13 cellular contexts compared by ENCODE assay signal in the genomic region with DNA sequence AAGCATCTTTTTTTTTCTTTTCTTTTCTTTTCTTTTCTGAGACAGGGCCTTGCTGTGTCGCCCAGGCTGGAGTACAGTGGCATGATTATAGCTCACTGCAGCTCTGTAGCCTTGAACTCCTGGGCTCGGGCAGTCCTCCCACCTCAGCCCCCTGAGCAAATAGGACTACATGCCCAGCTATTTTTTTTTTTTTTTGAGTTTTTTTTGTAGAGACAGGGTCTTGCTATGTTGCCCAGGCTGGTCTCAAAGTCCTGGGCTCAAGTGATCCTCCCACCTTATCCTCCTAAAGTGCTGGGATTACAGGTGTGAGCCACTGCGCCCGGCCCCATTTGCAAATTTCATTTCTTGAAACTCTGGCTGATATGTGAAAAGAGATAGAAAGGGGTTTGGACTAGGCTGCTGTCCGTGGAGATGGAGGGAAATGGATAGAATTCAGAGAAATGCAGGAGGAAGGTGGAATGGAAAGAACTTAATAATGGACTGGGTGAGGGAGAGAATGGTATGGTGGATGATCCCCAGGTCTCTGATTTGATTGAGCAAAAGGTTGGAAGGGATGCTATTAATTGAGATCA. TPM values are rescaled to one million over a fixed set of nuclear protein-coding genes. Genes with fewer than 3 reads are reported as not detected.
DNase-seq lines count a peak whose midpoint lies in the region; ATAC-seq and TF ChIP-seq lines count a peak whose summit lies in the region.
"Had no signal": no experiment of that assay in that cellular context is flagged by ENCODE, and none has a peak within 500 bp of the region (broad histone marks: within the 10 kb centered on the region; RNA-seq: fewer than 3 reads in every experiment).

No MANE protein-coding gene starts in this region.

- peak overlapping the region; percentile 28 to 90 (median 82) for H3K27ac Mint-ChIP-seq in CD4-positive, CD25-positive, alpha-beta regulatory T cell

- no peak for TF ChIP-seq POLR2A in IMR-90 (IDR thresholded peaks at IDR 0.05; ENCODE audit: low read depth, low read length)

- CTCF ChIA-PET in IMR-90 (lab: Yijun Ruan, JAX): no interaction called here
- CTCF ChIA-PET in mammary epithelial cell (lab: Charles Lee; ENCODE audit: low non-redundant PET): no interaction called here

- H3K27ac ChIP-seq in CD4-positive, CD25-positive, alpha-beta regulatory T cell (ENCODE audit: insufficient read depth, low read length, poor library complexity, severe bottlenecking): no peak overlapping the region
- H3K27ac ChIP-seq in IMR-90 (ENCODE audit: insufficient read depth, low read length) (no peak overlapping the region), mammary epithelial cell (ENCODE audit: insufficient read depth, low read depth, low read length) (no peak overlapping the region), trophoblast cell (ENCODE audit: low read depth, low read length) (no peak overlapping the region)
- H3K27ac ChIP-seq: dorsolateral prefrontal cortex had no signal

- H3K4me1 ChIP-seq in CD4-positive, CD25-positive, alpha-beta regulatory T cell (ENCODE audit: control insufficient read depth, insufficient read depth, low read length, poor library complexity, severe bottlenecking): peaks cover 39% of the 10 kb centered on the region
- peaks cover 6% of the 10 kb centered on the region for H3K4me1 ChIP-seq in IMR-90 (ENCODE audit: control insufficient read depth, insufficient read depth, low read length)
- H3K4me1 ChIP-seq in mammary epithelial cell (ENCODE audit: insufficient read depth, low read length): peaks cover 12% of the 10 kb centered on the region
- H3K4me1 ChIP-seq in trophoblast cell (ENCODE audit: control insufficient read depth in 1 of 2, insufficient read depth in 2 of 2, low read length in 2 of 2): no peaks in the 10 kb centered on the region

- no peak overlapping the region for H2AK9ac ChIP-seq in IMR-90 (replicated peaks; ENCODE audit: low read depth, low read length, poor library complexity)

- in situ Hi-C loops in IMR-90 (cut with MboI; ENCODE audit: low sequenced_read_pairs): no loop called here
- in situ Hi-C loops in mammary epithelial cell (cut with MboI; ENCODE audit: low sequenced_read_pairs in 2 of 2): no loop called here

- H4K20me1 ChIP-seq in IMR-90 (ENCODE audit: insufficient read depth, low read length) (no peaks in the 10 kb centered on the region), mammary epithelial cell (ENCODE audit: insufficient read depth, low read length) (no peaks in the 10 kb centered on the region)

- H2AK5ac ChIP-seq in IMR-90 (ENCODE audit: low read depth, low read length) (no peak overlapping the region), trophoblast cell (ENCODE audit: low read length) (no peak overlapping the region)

- intact Hi-C loops in IMR-90 (cut with micrococcal nuclease): no loop called here
- intact Hi-C loops in mammary epithelial cell (cut with micrococcal nuclease): loop anchor here (2.0 kb wide), 1 partner anchor 28 kb away; no protein-coding TSS in a partner anchor

- H3K9ac ChIP-seq in IMR-90 (ENCODE audit: low read depth, low read length) (no peak overlapping the region), mammary epithelial cell (ENCODE audit: insufficient read depth, low read length) (no peak overlapping the region), trophoblast cell (ENCODE audit: low read length) (no peak overlapping the region)

- H2AFZ ChIP-seq in IMR-90 (replicated peaks; ENCODE audit: low read length, poor library complexity) (no peak overlapping the region), mammary epithelial cell (ENCODE audit: low read depth, low read length) (peak overlapping the region; percentile 15), trophoblast cell (ENCODE audit: insufficient read depth, low read length, poor library complexity) (no peak overlapping the region)

- H3K4me3 Mint-ChIP-seq in CD4-positive, CD25-positive, alpha-beta regulatory T cell: peak overlapping the region in 3 of 4 donors; percentile 2 to 56 (median 29)

- dilution Hi-C loops in IMR-90 (cut with HindIII; ENCODE audit: low sequenced_read_pairs, unreplicated experiment): no loop called here
- dilution Hi-C loops in mammary epithelial cell (cut with HindIII; ENCODE audit: low sequenced_read_pairs): no loop called here

- POLR2A ChIA-PET in IMR-90 (lab: Charles Lee; ENCODE audit: unreplicated experiment): no interaction called here

- TF ChIP-seq RAD21 in IMR-90 (IDR thresholded peaks at IDR 0.05; ENCODE audit: low read length): no peak

- no peak overlapping the region for H2BK5ac ChIP-seq in IMR-90 (ENCODE audit: low read depth, low read length, poor library complexity, severe bottlenecking)
- no peak overlapping the region for H2BK5ac ChIP-seq in trophoblast cell (ENCODE audit: low read depth, low read length, poor library complexity)

- H4K91ac ChIP-seq in IMR-90 (ENCODE audit: insufficient read depth, low read depth, low read length) (no peak overlapping the region), trophoblast cell (ENCODE audit: low read depth, low read length) (peak overlapping the region; percentile 24)

- no peaks in the 10 kb centered on the region for H3K27me3 Mint-ChIP-seq in CD4-positive, CD25-positive, alpha-beta regulatory T cell

- H4K12ac ChIP-seq in trophoblast cell (ENCODE audit: low read depth, low read length): no peak overlapping the region

- peaks cover 29% of the 10 kb centered on the region for H3K36me3 ChIP-seq in CD4-positive, CD25-positive, alpha-beta regulatory T cell (ENCODE audit: control insufficient read depth, insufficient read depth, low read length)
- peaks cover 3% of the 10 kb centered on the region for H3K36me3 ChIP-seq in IMR-90 (ENCODE audit: control insufficient read depth, insufficient read depth, low read length)
- H3K36me3 ChIP-seq in mammary epithelial cell (ENCODE audit: insufficient read depth, low read length): no peaks in the 10 kb centered on the region
- peaks cover 2 to 4% of the 10 kb centered on the region in 2 experiments for H3K36me3 ChIP-seq in trophoblast cell (ENCODE audit: control insufficient read depth in 1 of 2, insufficient read depth in 2 of 2, low read length in 2 of 2)

- BruUV-seq in IMR-90 (replicated peaks; lab: Mats Ljungman, UMichigan): no TSS peak
- BruUV-seq in mammary epithelial cell (replicated peaks; lab: Mats Ljungman, UMichigan): no TSS peak

- no peak overlapping the region for H3K14ac ChIP-seq in IMR-90 (replicated peaks; ENCODE audit: low read depth, low read length)
- H3K14ac ChIP-seq in trophoblast cell (ENCODE audit: low read length): no peak overlapping the region

- peak overlapping the region; percentile 21 for H3K4me3 ChIP-seq in CD4-positive, CD25-positive, alpha-beta regulatory T cell (ENCODE audit: low read depth, low read length)
- no peak overlapping the region for H3K4me3 ChIP-seq in IMR-90 (ENCODE audit: insufficient read depth, low read depth, low read length)
- no peak overlapping the region for H3K4me3 ChIP-seq in mammary epithelial cell (replicated peaks in 1 of 3; ENCODE audit: insufficient read depth in 1 of 3, low read depth in 2 of 3, low read length in 3 of 3)
- H3K4me3 ChIP-seq in trophoblast cell (ENCODE audit: low read depth, low read length): no peak overlapping the region
- H3K4me3 ChIP-seq: dorsolateral prefrontal cortex had no signal

- H3K79me2 ChIP-seq in mammary epithelial cell (ENCODE audit: insufficient read depth, low read length): peaks cover 21% of the 10 kb centered on the region
- no peaks in the 10 kb centered on the region for H3K79me2 ChIP-seq in trophoblast cell (ENCODE audit: control insufficient read depth, insufficient read depth, low read length, poor library complexity)

- WGBS in IMR-90 (ENCODE audit: extremely low coverage in 2 of 2, insufficient read length in 1 of 2), 2 experiments: 88% methylated on average over 1 of the region's 5 CpGs; no CpG with 5 or more reads in 1 of the 2 experiments
- WGBS in mammary epithelial cell (ENCODE audit: low coverage, missing lambda C conversion rate): 100% methylated on average over 3 of the region's 5 CpGs
- no CpG with 5 or more reads among the region's 5 CpGs for WGBS in trophoblast cell (ENCODE audit: extremely low coverage, insufficient coverage, insufficient read length)

- no peaks in the 10 kb centered on the region; the same call in 1 of the 2 replicates for H3K9me1 ChIP-seq in IMR-90 (ENCODE audit: insufficient read depth, low read length)

- H3K4ac ChIP-seq in IMR-90 (ENCODE audit: low read depth, low read length): no peak overlapping the region
- H3K4ac ChIP-seq in trophoblast cell (ENCODE audit: low read depth, low read length): no peak overlapping the region

- H4K5ac ChIP-seq in IMR-90 (ENCODE audit: low read depth, low read length): peak overlapping the region; percentile 55; the same call in 1 of the 2 replicates

- no peak overlapping the region for H3K23ac ChIP-seq in IMR-90 (ENCODE audit: low read depth, low read length)
- H3K23ac ChIP-seq in trophoblast cell (ENCODE audit: low read length): no peak overlapping the region

- H4K8ac ChIP-seq in IMR-90 (ENCODE audit: low read depth in 2 of 2, low read length in 2 of 2) (no peak overlapping the region), trophoblast cell (ENCODE audit: low read depth, low read length) (no peak overlapping the region)

- no peak overlapping the region for H2BK12ac ChIP-seq in trophoblast cell (ENCODE audit: low read length)

- no peak overlapping the region for H2BK20ac ChIP-seq in IMR-90 (ENCODE audit: low read depth, low read length)

- peaks cover 62 to 96% (median 75%) of the 10 kb centered on the region in 4 donors for H3K4me1 Mint-ChIP-seq in CD4-positive, CD25-positive, alpha-beta regulatory T cell

- H3K56ac ChIP-seq in IMR-90 (ENCODE audit: extremely low read depth, insufficient read depth, low read length): no peak overlapping the region

- peaks cover 33% of the 10 kb centered on the region for H3K36me3 Mint-ChIP-seq in CD4-positive, CD25-positive, alpha-beta regulatory T cell

- peaks cover 8 to 23% of the 10 kb centered on the region in 2 experiments; a peak in 3 of 4 replicates for H3K79me1 ChIP-seq in IMR-90 (ENCODE audit: low read depth in 1 of 2, low read length in 2 of 2)
- no peaks in the 10 kb centered on the region for H3K79me1 ChIP-seq in trophoblast cell (ENCODE audit: low read length)

- ATAC-seq in CD4-positive, CD25-positive, alpha-beta regulatory T cell (ENCODE audit: low read depth in 2 of 2): no peak
- ATAC-seq in IMR-90 (ENCODE audit: low read depth): no peak
- ATAC-seq in HG03432 (IDR thresholded peaks at IDR 0.05; ENCODE audit: unreplicated experiment): no peak

- H3K9me3 ChIP-seq in CD4-positive, CD25-positive, alpha-beta regulatory T cell (ENCODE audit: control insufficient read depth in 2 of 2, low read length in 2 of 2): no peaks in the 10 kb centered on the region
- no peaks in the 10 kb centered on the region for H3K9me3 ChIP-seq in IMR-90 (ENCODE audit: control insufficient read depth, insufficient read depth, low read length)
- H3K9me3 ChIP-seq in mammary epithelial cell (replicated peaks; ENCODE audit: insufficient read depth, low read length): no peaks in the 10 kb centered on the region
- H3K9me3 ChIP-seq in trophoblast cell (ENCODE audit: insufficient read depth, low read depth, low read length): no peaks in the 10 kb centered on the region

- no peak for DNase-seq in CD4-positive, CD25-positive, alpha-beta regulatory T cell
- DNase-seq in IMR-90 (no peak), mammary epithelial cell (no peak), trophoblast cell (no peak), AG08395 (ENCODE audit: low spot score) (no peak), SK-N-DZ (ENCODE audit: low spot score) (no peak)
- DNase-seq: activated CD4-positive, alpha-beta T cell treated with anti-CD3 and anti-CD28 coated beads for 1 hour; dorsolateral prefrontal cortex; midbrain; NCI-H1417; SHP77 treated with DMSO at 0.1 percent for 48 hours; stimulated activated CD4-positive, alpha-beta T cell treated with anti-CD3 and anti-CD28 coated beads, Interleukin-4, amount 100 ng/mL, for 1 hour had no signal

- no peaks in the 10 kb centered on the region for H3K27me3 ChIP-seq in CD4-positive, CD25-positive, alpha-beta regulatory T cell (ENCODE audit: control insufficient read depth, insufficient read depth, low read length)
- H3K27me3 ChIP-seq in IMR-90 (ENCODE audit: control insufficient read depth, insufficient read depth, low read length): no peaks in the 10 kb centered on the region
- no peaks in the 10 kb centered on the region for H3K27me3 ChIP-seq in mammary epithelial cell (ENCODE audit: insufficient read depth, low read length)
- no peaks in the 10 kb centered on the region for H3K27me3 ChIP-seq in trophoblast cell (ENCODE audit: insufficient read depth, low read length)
- H3K27me3 ChIP-seq: dorsolateral prefrontal cortex had no signal

- TF ChIP-seq CTCF in IMR-90 (conservative IDR thresholded peaks at IDR 0.05; ENCODE audit: low read depth, low read length): no peak
- no peak for TF ChIP-seq CTCF in mammary epithelial cell (conservative IDR thresholded peaks at IDR 0.05 in 1 of 2, IDR thresholded peaks at IDR 0.05 in 1 of 2; ENCODE audit: extremely low read depth in 1 of 2, insufficient read depth in 1 of 2, low read depth in 1 of 2, low read length in 2 of 2)

- H2BK120ac ChIP-seq in IMR-90 (ENCODE audit: low read depth, low read length) (no peak overlapping the region), trophoblast cell (ENCODE audit: insufficient read depth, low read length, poor library complexity) (no peak overlapping the region)

- H3K4me2 ChIP-seq in IMR-90 (ENCODE audit: low read depth, low read length): no peak overlapping the region
- peak overlapping the region; percentile 20 for H3K4me2 ChIP-seq in mammary epithelial cell (ENCODE audit: insufficient read depth, low read depth, low read length)
- H3K4me2 ChIP-seq in trophoblast cell (ENCODE audit: low read length): no peak overlapping the region

- H3K18ac ChIP-seq in IMR-90 (ENCODE audit: low read depth, low read length) (peak overlapping the region; percentile 44; the same call in 1 of the 2 replicates), trophoblast cell (ENCODE audit: low read length) (no peak overlapping the region)

- H3K9me3 Mint-ChIP-seq in CD4-positive, CD25-positive, alpha-beta regulatory T cell: no peaks in the 10 kb centered on the region

- H2BK15ac ChIP-seq in IMR-90 (ENCODE audit: low read depth, low read length): no peak overlapping the region

RNA-seq across cellular contexts. Expression of a gene that starts 32.9 kb away (rescaled TPM):
- total RNA-seq in CD4-positive, CD25-positive, alpha-beta regulatory T cell: 120 TPM
- 100 to 1,000 TPM; 183 to 244 (median 202) TPM for polyA plus RNA-seq in CD4-positive, CD25-positive, alpha-beta regulatory T cell
- 29.9 and 42.5 TPM in 2 replicates for total RNA-seq in IMR-90 (2012; rRNA removed)
- 16.2 and 20.3 TPM in 2 replicates for polyA plus RNA-seq in IMR-90 (2012; rRNA removed)
- polyA plus RNA-seq in IMR-90 (2012; cell fraction: cytosol; rRNA removed): 2.1 and 6.1 TPM in 2 replicates
- 1.7 and 6.6 TPM in 2 replicates for polyA plus RNA-seq in IMR-90 (2012; cell fraction: nucleus; rRNA removed; ENCODE audit: low replicate concordance)
- total RNA-seq in mammary epithelial cell: 10 to 100 TPM; 11.3 to 15.9 TPM
- 15.4 TPM for polyA plus RNA-seq in mammary epithelial cell
- 7.1 TPM for polyA minus RNA-seq in mammary epithelial cell
- 58.8 and 59.8 TPM in 2 replicates for polyA plus RNA-seq in trophoblast cell (2013)
- 14.9 and 17.9 TPM in 2 replicates for polyA plus RNA-seq in SK-N-DZ (2014; cell fraction: cytosol; rRNA removed)
- polyA plus RNA-seq in SK-N-DZ (2014; cell fraction: nucleus; rRNA removed): 5.8 and 12.8 TPM in 2 replicates
